Comparison of ENCODE assay signal across 15 cellular contexts in genomic region chr19:7067716-7068115, GRCh38. TPM values are rescaled to one million over a fixed set of nuclear protein-coding genes. Genes with fewer than 3 reads are reported as not detected.
"Had no signal": no experiment of that assay in that cellular context is flagged by ENCODE, and none has a peak within 500 bp of the region (broad histone marks: within the 10 kb centered on the region; RNA-seq: fewer than 3 reads in every experiment).

No MANE protein-coding gene starts in this region.

- H3K9me3 ChIP-seq: lower lobe of right lung, neutrophil had no signal

- H3K4me3 Mint-ChIP-seq: WTC11 had no signal

- H3K27ac ChIP-seq: lower lobe of right lung had no signal

- H3K27ac Mint-ChIP-seq: WTC11 had no signal

- H3K27me3 Mint-ChIP-seq: naive B cell had no signal

- H3K4me2 ChIP-seq: smooth muscle cell had no signal

- DNase-seq: activated CD8-positive, alpha-beta memory T cell treated with anti-CD3 and anti-CD28 coated beads for 24 hours; activated naive CD4-positive, alpha-beta T cell treated with anti-CD3 and anti-CD28 coated beads, Interleukin-2, amount 50 U/mL, for 16 hours; amniotic stem cell; left cardiac atrium; lower lobe of right lung; midbrain; naive B cell had no signal

- H3K4me1 Mint-ChIP-seq: WTC11 had no signal

- H3K27me3 ChIP-seq: neutrophil had no signal

- H3K4me3 ChIP-seq: lower lobe of right lung, smooth muscle cell had no signal

RNA-seq across cellular contexts. Expression of gene MBD3L3, which starts 9.2 kb away (rescaled TPM):
- total RNA-seq: fibroblast of lung; glomerular endothelial cell; left cardiac atrium; lower lobe of right lung; posterior vena cava; right cardiac atrium; smooth muscle cell; T-helper 1 cell treated with Interleukin-12 subunit alpha and Interleukin-12 subunit beta and Interleukin-4 antibody, amounts not matched to agents 30 ng/mL and 1 ng/mL, for 36 hours; WTC11 had no signal

RNA-seq across cellular contexts. Expression of gene MBD3L2, which starts 18.6 kb away (rescaled TPM):
- total RNA-seq: fibroblast of lung; glomerular endothelial cell; left cardiac atrium; lower lobe of right lung; posterior vena cava; right cardiac atrium; smooth muscle cell; T-helper 1 cell treated with Interleukin-12 subunit alpha and Interleukin-12 subunit beta and Interleukin-4 antibody, amounts not matched to agents 30 ng/mL and 1 ng/mL, for 36 hours; WTC11 had no signal

RNA-seq across cellular contexts. Expression of gene MBD3L4, which starts 27.7 kb away (rescaled TPM):
- total RNA-seq: fibroblast of lung; glomerular endothelial cell; left cardiac atrium; lower lobe of right lung; posterior vena cava; right cardiac atrium; smooth muscle cell; T-helper 1 cell treated with Interleukin-12 subunit alpha and Interleukin-12 subunit beta and Interleukin-4 antibody, amounts not matched to agents 30 ng/mL and 1 ng/mL, for 36 hours; WTC11 had no signal

RNA-seq across cellular contexts. Expression of gene MBD3L5, which starts 37.3 kb away (rescaled TPM):
- total RNA-seq: fibroblast of lung; glomerular endothelial cell; left cardiac atrium; lower lobe of right lung; posterior vena cava; right cardiac atrium; smooth muscle cell; T-helper 1 cell treated with Interleukin-12 subunit alpha and Interleukin-12 subunit beta and Interleukin-4 antibody, amounts not matched to agents 30 ng/mL and 1 ng/mL, for 36 hours; WTC11 had no signal
